Comparison of ENCODE assay signal across 10 cellular contexts in genomic region chr19:38057954-38058690, GRCh38.
DNase-seq lines count a peak whose midpoint lies in the region; ATAC-seq, FAIRE-seq and TF ChIP-seq lines count a peak whose summit lies in the region.
"Had no signal": no experiment of that assay in that cellular context is flagged by ENCODE, and none has a peak within 500 bp of the region (broad histone marks: within the 10 kb centered on the region; RNA-seq: fewer than 3 reads in every experiment).

No MANE protein-coding gene starts in this region.

- FAIRE-seq in urothelium cell line (lab: Jason Lieb, UNC), result no peak

- H3K27ac ChIP-seq in RWPE2 (ENCODE audit: poor library complexity, severe bottlenecking), result peak overlapping the region; percentile 27
- H3K27ac ChIP-seq in mucosa of rectum (ENCODE audit: low read depth in 2 of 2, low read length in 2 of 2), result peak overlapping the region; percentile 71 to 73
- H3K27ac ChIP-seq: coronary artery had no signal

- H3K4me1 ChIP-seq in RWPE2 (ENCODE audit: insufficient read depth, poor library complexity, severe bottlenecking) (peaks cover 21% of the 10 kb centered on the region), mucosa of rectum (ENCODE audit: control insufficient read depth in 2 of 2, insufficient read depth in 2 of 2, low read length in 2 of 2) (peaks cover 3 to 6% of the 10 kb centered on the region in 2 donors)

- H3K27me3 ChIP-seq in RWPE2 (ENCODE audit: insufficient read depth, poor library complexity, severe bottlenecking) (no peaks in the 10 kb centered on the region), mucosa of rectum (ENCODE audit: control insufficient read depth in 2 of 2, insufficient read depth in 2 of 2, low read length in 2 of 2) (no peaks in the 10 kb centered on the region)

- DNase-seq in COR-L47 (lab: John Stamatoyannopoulos, UW) (peak; percentile 88), NCI-H146 treated with DMSO at 0.1 percent for 48 hours (lab: John Stamatoyannopoulos, UW; ENCODE audit: unreplicated experiment) (peak; percentile 96), RWPE2 (ENCODE audit: low spot score) (no peak), superior temporal gyrus (ENCODE audit: extremely low spot score) (no peak), dedifferentiated amniotic fluid mesenchymal stem cell (ENCODE audit: extremely low spot score) (no peak), urothelium cell line (ENCODE audit: low spot score) (no peak)
- no peak for DNase-seq in stimulated activated naive CD4-positive, alpha-beta T cell (lab: John Stamatoyannopoulos, UW)
- DNase-seq: KG1 had no signal

- H3K4me3 ChIP-seq in RWPE2 (ENCODE audit: severe bottlenecking) (no peak overlapping the region), mucosa of rectum (ENCODE audit: low read length in 2 of 2) (no peak overlapping the region)
- H3K4me3 ChIP-seq: coronary artery had no signal

- H3K36me3 ChIP-seq in RWPE2 (ENCODE audit: low read depth) (no peaks in the 10 kb centered on the region), mucosa of rectum (ENCODE audit: control insufficient read depth in 2 of 2, insufficient read depth in 2 of 2, low read length in 2 of 2) (peaks cover 2 to 9% of the 10 kb centered on the region in 2 donors)

- TF ChIP-seq CTCF in RWPE2 (IDR thresholded peaks at IDR 0.05; ENCODE audit: poor library complexity, severe bottlenecking), result no peak

- H3K9me3 ChIP-seq in RWPE2 (ENCODE audit: severe bottlenecking) (no peaks in the 10 kb centered on the region), mucosa of rectum (ENCODE audit: control insufficient read depth in 2 of 2, low read length in 2 of 2) (no peaks in the 10 kb centered on the region)

- H3K9ac ChIP-seq in mucosa of rectum (ENCODE audit: low read depth in 1 of 2, low read length in 2 of 2), result peak overlapping the region in 1 of 2 donors; percentile 43

- ATAC-seq in RWPE2 (ENCODE audit: low read depth), result no peak

Comparison
In these comparisons a context has a peak if more than half of its experiments do, and no peak if none do; other contexts are left out.
1. DNase-seq: peak in COR-L47 (single experiment) and NCI-H146 treated with DMSO at 0.1 percent for 48 hours (single experiment); none in RWPE2 (single experiment), superior temporal gyrus (single experiment), stimulated activated naive CD4-positive, alpha-beta T cell (0 of 6), dedifferentiated amniotic fluid mesenchymal stem cell (single experiment) and urothelium cell line (single experiment).